In genomic region chr10:72340510-72340895, GRCh38 we compare ENCODE assay signal across 1 cellular context.
TF ChIP-seq lines count a peak whose summit lies in the region.

No MANE protein-coding gene starts in this region.

TF ChIP-seq in K562, 482 proteins besides CTCF, POLR2A, EP300 and RAD21 (continued from another document and continues in another):
- TF ChIP-seq ZNF280A (IDR thresholded peaks at IDR 0.05; ENCODE audit: low read depth, partially characterized antibody), result no peak
- no peak for TF ChIP-seq ZNF561 (CRISPR knock-in tag; conservative IDR thresholded peaks at IDR 0.05)
- no peak for TF ChIP-seq DNMT1 (IDR thresholded peaks at IDR 0.05)
- no peak for TF ChIP-seq HES1 (IDR thresholded peaks at IDR 0.05; ENCODE audit: low read depth)
- no peak for TF ChIP-seq MBD2 (IDR thresholded peaks at IDR 0.05; ENCODE audit: borderline replicate concordance, low read depth)
- TF ChIP-seq CBFB (CRISPR knock-in tag; IDR thresholded peaks at IDR 0.05), result no peak
- no peak for TF ChIP-seq EWSR1 (IDR thresholded peaks at IDR 0.05; ENCODE audit: borderline replicate concordance, low read depth, partially characterized antibody)
- TF ChIP-seq CBFA2T3 (IDR thresholded peaks at IDR 0.05), result no peak
- TF ChIP-seq HBP1 (CRISPR knock-in tag; IDR thresholded peaks at IDR 0.05), result no peak
- TF ChIP-seq CUX1 (CRISPR knock-in tag; IDR thresholded peaks at IDR 0.05), result no peak
- no peak for TF ChIP-seq POLR3G (IDR thresholded peaks at IDR 0.05; ENCODE audit: extremely low read depth, insufficient read length, insufficient replicate concordance)
- TF ChIP-seq ZNF354B (CRISPR knock-in tag; IDR thresholded peaks at IDR 0.05), result no peak
- TF ChIP-seq ZC3H4 (CRISPR knock-in tag; IDR thresholded peaks at IDR 0.05; ENCODE audit: borderline replicate concordance), result no peak
- no peak for TF ChIP-seq NFIC (IDR thresholded peaks at IDR 0.05)
- TF ChIP-seq BDP1 (IDR thresholded peaks at IDR 0.05; ENCODE audit: insufficient read depth, insufficient read length), result no peak
- no peak for TF ChIP-seq TAL1 (IDR thresholded peaks at IDR 0.05)
- TF ChIP-seq TGIF2 (CRISPR knock-in tag; IDR thresholded peaks at IDR 0.05), result no peak
- TF ChIP-seq CCNT2 (IDR thresholded peaks at IDR 0.05; ENCODE audit: borderline replicate concordance, extremely low read depth, insufficient read length, low read depth, low read length), result no peak
- no peak for TF ChIP-seq ARID3B (CRISPR knock-in tag; IDR thresholded peaks at IDR 0.05; ENCODE audit: borderline replicate concordance)
- TF ChIP-seq XRCC5 (IDR thresholded peaks at IDR 0.05; ENCODE audit: low read depth, low read length), result 0 out of 2 replicates have a peak, but pooled peaks have one; percentile 64
- no peak for TF ChIP-seq ZNF75A (CRISPR knock-in tag; IDR thresholded peaks at IDR 0.05)
- TF ChIP-seq ZNF830 (CRISPR knock-in tag; IDR thresholded peaks at IDR 0.05), result no peak
- TF ChIP-seq MYC (IDR thresholded peaks at IDR 0.05; ENCODE audit: low read depth, low read length), result peak; percentile 87
- no peak for TF ChIP-seq MYC (CRISPR knock-in tag; IDR thresholded peaks at IDR 0.05; ENCODE audit: borderline replicate concordance, low read depth)
- TF ChIP-seq ZNF79 (CRISPR knock-in tag; IDR thresholded peaks at IDR 0.05; ENCODE audit: low read depth), result no peak
- TF ChIP-seq MCM3 (IDR thresholded peaks at IDR 0.05), result no peak
- no peak for TF ChIP-seq RBBP5 (IDR thresholded peaks at IDR 0.05; ENCODE audit: borderline replicate concordance, insufficient read depth, low read length, poor library complexity, severe bottlenecking)
- no peak for TF ChIP-seq POLR2AphosphoS5 (IDR thresholded peaks at IDR 0.05; ENCODE audit: control insufficient read depth, insufficient read depth, low read depth, low read length)
- peak; percentile 95 for TF ChIP-seq RB1 (IDR thresholded peaks at IDR 0.05; ENCODE audit: low read depth)
- no peak for TF ChIP-seq ZNF324 (CRISPR knock-in tag; IDR thresholded peaks at IDR 0.05)
- no peak for TF ChIP-seq ZZZ3 (IDR thresholded peaks at IDR 0.05)
- TF ChIP-seq PHB (CRISPR knock-in tag; IDR thresholded peaks at IDR 0.05), result no peak; the same call in 1 of the 2 replicates
- TF ChIP-seq HLTF (IDR thresholded peaks at IDR 0.05), result no peak
- no peak for TF ChIP-seq BCLAF1 (IDR thresholded peaks at IDR 0.05; ENCODE audit: borderline replicate concordance in 1 of 2, control insufficient read depth in 1 of 2, low read depth in 2 of 2, low read length in 1 of 2)
- no peak for TF ChIP-seq ZNF655 (CRISPR knock-in tag; IDR thresholded peaks at IDR 0.05)
- no peak for TF ChIP-seq CEBPB (tag; IDR thresholded peaks at IDR 0.05)
- TF ChIP-seq E2F6 (IDR thresholded peaks at IDR 0.05; ENCODE audit: borderline replicate concordance in 1 of 2, extremely low read depth in 1 of 2, insufficient read depth in 1 of 2, insufficient read length in 1 of 2, low read depth in 1 of 2, low read length in 1 of 2, poor library complexity in 1 of 2, severe bottlenecking in 1 of 2), result peak in 1 of 2 experiments; percentile 88
- no peak for TF ChIP-seq ZNF589 (CRISPR knock-in tag; IDR thresholded peaks at IDR 0.05; ENCODE audit: low read depth)
- TF ChIP-seq ID3 (CRISPR knock-in tag; IDR thresholded peaks at IDR 0.05), result no peak
- TF ChIP-seq ID3 (tag; IDR thresholded peaks at IDR 0.05), result no peak
- 0 out of 2 replicates have a peak, but pooled peaks have one; percentile 25 for TF ChIP-seq MAFK (IDR thresholded peaks at IDR 0.05; ENCODE audit: low read length)
- no peak for TF ChIP-seq PCBP2 (IDR thresholded peaks at IDR 0.05; ENCODE audit: low read depth, low read length, poor library complexity, severe bottlenecking)
- TF ChIP-seq CREM (IDR thresholded peaks at IDR 0.05; ENCODE audit: low read depth), result peak; percentile 40; the same call in 1 of the 2 replicates
- no peak for TF ChIP-seq NCOA6 (IDR thresholded peaks at IDR 0.05)
- no peak for TF ChIP-seq ZBTB9 (CRISPR knock-in tag; IDR thresholded peaks at IDR 0.05)
- TF ChIP-seq TFAM (CRISPR knock-in tag; conservative IDR thresholded peaks at IDR 0.05), result no peak
- no peak for TF ChIP-seq JUNB (CRISPR knock-in tag; conservative IDR thresholded peaks at IDR 0.05)
- TF ChIP-seq ZNF780A (CRISPR knock-in tag; IDR thresholded peaks at IDR 0.05), result no peak
- no peak for TF ChIP-seq GATAD2A (IDR thresholded peaks at IDR 0.05)
- no peak for TF ChIP-seq PHF20 (IDR thresholded peaks at IDR 0.05; ENCODE audit: partially characterized antibody)
- no peak for TF ChIP-seq KAT2B (IDR thresholded peaks at IDR 0.05; ENCODE audit: low read depth, low read length)
